ENCODE assay signal across 9 cellular contexts in the genomic region with DNA sequence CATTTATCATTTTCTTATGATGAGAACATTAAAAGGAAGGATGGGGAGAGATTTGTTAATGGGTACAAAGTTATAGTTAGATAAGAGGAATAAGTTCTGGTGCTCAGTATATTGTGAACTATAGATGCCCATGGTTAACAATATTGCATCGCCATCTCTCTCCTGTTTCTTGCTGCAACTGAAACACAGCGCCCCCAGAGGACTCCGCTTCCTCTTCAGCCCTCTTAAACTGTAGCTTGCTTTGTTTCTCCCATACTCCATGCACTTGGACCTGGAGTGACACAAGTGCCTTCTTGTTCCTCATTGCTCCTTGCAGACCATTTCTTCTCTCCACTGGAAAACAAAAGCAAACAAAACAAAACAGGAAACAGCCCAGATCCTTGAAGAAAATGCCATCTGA.
DNase-seq lines count a peak whose midpoint lies in the region; ATAC-seq, FAIRE-seq and TF ChIP-seq lines count a peak whose summit lies in the region.
"Had no signal": no experiment of that assay in that cellular context is flagged by ENCODE, and none has a peak within 500 bp of the region (broad histone marks: within the 10 kb centered on the region; RNA-seq: fewer than 3 reads in every experiment).

No MANE protein-coding gene starts in this region.

- no peak overlapping the region for H3K4me2 ChIP-seq in mesendoderm (ENCODE audit: low read length)

- no peak overlapping the region for H3K9ac ChIP-seq in mesendoderm (ENCODE audit: low read length)

- H3K18ac ChIP-seq in mesendoderm (ENCODE audit: low read length), result no peak overlapping the region

- in situ Hi-C loops in brain microvascular endothelial cell (cut with HindIII; ENCODE audit: low pct_ligation_motif_present, low sequenced_read_pairs), result no loop called here

- WGBS in mesendoderm (ENCODE audit: extremely low coverage, insufficient coverage, low lambda C conversion rate), result no CpG with 5 or more reads among the region's 3 CpGs

- no peak for FAIRE-seq in GM12891 (lab: Jason Lieb, UNC)

- no peak overlapping the region for H3K23ac ChIP-seq in mesendoderm (ENCODE audit: low read length)

- H2BK15ac ChIP-seq in mesendoderm (replicated peaks; ENCODE audit: low read depth), result no peak overlapping the region

- H3K4me3 ChIP-seq in brain microvascular endothelial cell (ENCODE audit: low read depth, low read length) (no peak overlapping the region), mesendoderm (ENCODE audit: low read length) (no peak overlapping the region)
- H3K4me3 ChIP-seq: SK-N-MC had no signal

- no peak overlapping the region for H2AK5ac ChIP-seq in mesendoderm (ENCODE audit: low read length)

- no peak overlapping the region for H3K56ac ChIP-seq in mesendoderm (ENCODE audit: low read length)

- peaks cover 18% of the 10 kb centered on the region for H3K27me3 ChIP-seq in brain microvascular endothelial cell (replicated peaks)
- no peaks in the 10 kb centered on the region for H3K27me3 ChIP-seq in mesendoderm (ENCODE audit: insufficient read depth, low read length, poor library complexity)

- no peak overlapping the region for H3K27ac ChIP-seq in brain microvascular endothelial cell
- no peak overlapping the region for H3K27ac ChIP-seq in mesendoderm (ENCODE audit: low read depth, low read length)
- H3K27ac ChIP-seq: SK-N-MC had no signal

- no peaks in the 10 kb centered on the region for H3K79me2 ChIP-seq in mesendoderm (ENCODE audit: control insufficient read depth, insufficient read depth, low read length)

- TF ChIP-seq CTCF in LNCAP (IDR thresholded peaks at IDR 0.05), result peak; percentile 60
- TF ChIP-seq CTCF in brain microvascular endothelial cell (IDR thresholded peaks at IDR 0.05; ENCODE audit: low read depth, low read length, missing control alignments), result peak; percentile 82

- DNase-seq in ELR (ENCODE audit: low read depth) (peak; percentile 24), brain microvascular endothelial cell (peak; percentile 46), mesendoderm (peak; percentile 72), NCI-H128 (lab: John Stamatoyannopoulos, UW; ENCODE audit: unreplicated experiment) (no peak), GM12891 (ENCODE audit: insufficient read length, low spot score) (no peak)

- ATAC-seq in HG02970 (IDR thresholded peaks at IDR 0.05; ENCODE audit: low FRiP score, unreplicated experiment) (no peak), HG03378 (IDR thresholded peaks at IDR 0.05; ENCODE audit: unreplicated experiment) (no peak)

- H3K4ac ChIP-seq in mesendoderm (ENCODE audit: low read depth, low read length), result no peak overlapping the region

- H2BK5ac ChIP-seq in mesendoderm (ENCODE audit: low read length), result no peak overlapping the region

- H2BK120ac ChIP-seq in mesendoderm (ENCODE audit: low read depth, low read length), result no peak overlapping the region

- H4K8ac ChIP-seq in mesendoderm (ENCODE audit: low read depth, low read length), result no peak overlapping the region

- no peak for TF ChIP-seq POLR2A in GM12891 (IDR thresholded peaks at IDR 0.05; ENCODE audit: low read depth, low read length)

- H4K5ac ChIP-seq in mesendoderm (ENCODE audit: low read length), result no peak overlapping the region

- H3K36me3 ChIP-seq in brain microvascular endothelial cell (replicated peaks) (no peaks in the 10 kb centered on the region), mesendoderm (ENCODE audit: control insufficient read depth, insufficient read depth, low read length) (no peaks in the 10 kb centered on the region)

- H3K79me1 ChIP-seq in mesendoderm (ENCODE audit: low read length), result no peaks in the 10 kb centered on the region

- no peaks in the 10 kb centered on the region for H3K4me1 ChIP-seq in mesendoderm (ENCODE audit: control insufficient read depth, low read depth, low read length)

TF ChIP-seq in GM12891, 5 proteins besides CTCF, POLR2A, EP300 and RAD21:
- no peak for TF ChIP-seq POU2F2 (IDR thresholded peaks at IDR 0.05; ENCODE audit: low read depth, low read length)
- no peak for TF ChIP-seq SPI1 (IDR thresholded peaks at IDR 0.05; ENCODE audit: low read depth, low read length)
- TF ChIP-seq PAX5 (IDR thresholded peaks at IDR 0.05; ENCODE audit: insufficient read depth, low read length, severe bottlenecking), result no peak
TF ChIP-seq in GM12891: peak in this region for 0.

Comparison
In these comparisons a context has a peak if more than half of its experiments do, and no peak if none do; other contexts are left out.
1. DNase-seq: peak in ELR (single experiment), brain microvascular endothelial cell (single experiment) and mesendoderm (single experiment); none in NCI-H128 (single experiment) and GM12891 (single experiment).